Comparison of ENCODE assay signal across 8 cellular contexts in the genomic region with DNA sequence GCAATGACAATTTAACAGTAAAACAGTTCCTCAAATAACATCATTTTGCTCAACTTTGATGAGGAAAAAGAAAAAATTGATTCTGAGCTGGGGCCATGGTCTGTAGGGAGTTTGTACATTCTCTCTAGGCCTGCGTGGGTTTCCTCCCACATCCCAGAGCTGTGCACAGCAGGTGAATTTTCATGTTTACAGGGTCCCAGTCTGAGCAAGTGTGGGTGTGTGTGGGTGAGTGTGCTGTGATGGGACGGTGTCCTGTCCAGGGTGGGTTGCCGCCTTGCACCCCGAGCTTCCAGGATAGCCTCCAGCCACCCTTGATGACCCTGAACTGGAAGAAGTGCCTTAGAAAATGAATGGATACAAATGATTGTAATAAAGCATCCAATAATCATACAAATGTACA.
"Had no signal": no experiment of that assay in that cellular context is flagged by ENCODE, and none has a peak within 500 bp of the region (broad histone marks: within the 10 kb centered on the region; RNA-seq: fewer than 3 reads in every experiment).

No MANE protein-coding gene starts in this region.

- H3K9me3 Mint-ChIP-seq: H9, IgD-negative memory B cell had no signal

- H3K27me3 Mint-ChIP-seq: IgD-negative memory B cell had no signal

- DNase-seq: GM23248, GOT3, H9, HCEC 1CT, HFFc6 had no signal

- H3K4me3 ChIP-seq: GM23248 had no signal

- H3K9ac ChIP-seq: GM23248 had no signal

- ATAC-seq: HepG2 had no signal

- H3K27ac Mint-ChIP-seq: H9, IgD-negative memory B cell had no signal

- H3K27ac ChIP-seq: GM23248, HL-60 had no signal

- H3K4me3 Mint-ChIP-seq: H9, HFFc6, IgD-negative memory B cell had no signal

- H3K4me1 Mint-ChIP-seq: IgD-negative memory B cell had no signal

- H2AFZ ChIP-seq: GM23248 had no signal
